Comparison of ENCODE assay signal across 1 cellular context in the genomic region with DNA sequence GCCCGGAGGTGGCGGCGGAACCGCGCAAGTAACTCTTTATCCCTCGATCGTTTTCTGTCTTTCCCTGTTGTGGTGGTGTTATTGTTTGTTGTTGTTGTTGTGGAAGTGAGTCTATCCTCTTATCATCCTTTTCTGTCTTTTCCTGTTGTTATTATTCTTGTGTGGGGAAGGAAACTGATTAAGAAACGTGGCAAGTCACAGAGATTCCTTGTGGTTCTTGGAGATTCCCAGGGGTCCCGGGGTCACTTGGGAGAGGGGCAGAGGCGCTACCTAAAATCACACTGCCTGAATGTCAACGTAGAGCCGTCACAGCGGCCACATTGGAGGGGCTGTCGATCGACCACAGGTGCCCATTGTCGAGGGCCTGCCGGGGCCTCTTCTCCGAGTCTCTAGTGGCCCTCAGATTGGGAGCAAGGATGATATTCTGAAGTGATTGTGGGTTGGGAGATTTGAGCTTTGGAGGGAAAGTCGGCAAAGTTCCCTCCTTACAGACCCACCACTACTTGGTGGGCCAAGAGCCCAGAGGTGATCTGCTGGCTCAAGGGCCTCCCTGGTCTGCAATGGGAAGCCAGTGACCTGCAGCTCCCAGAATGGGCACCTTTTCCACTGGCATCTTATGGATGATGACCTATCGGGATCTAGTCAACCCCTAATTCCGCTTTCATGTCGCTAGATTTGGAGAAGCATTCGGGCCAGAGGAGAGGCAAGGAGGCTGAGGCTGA.
TF ChIP-seq lines count a peak whose summit lies in the region.

No MANE protein-coding gene starts in this region.

TF ChIP-seq in IMR-90, 13 proteins besides CTCF, POLR2A, EP300 and RAD21 (continued from another document):
- TF ChIP-seq, protein P1, sequence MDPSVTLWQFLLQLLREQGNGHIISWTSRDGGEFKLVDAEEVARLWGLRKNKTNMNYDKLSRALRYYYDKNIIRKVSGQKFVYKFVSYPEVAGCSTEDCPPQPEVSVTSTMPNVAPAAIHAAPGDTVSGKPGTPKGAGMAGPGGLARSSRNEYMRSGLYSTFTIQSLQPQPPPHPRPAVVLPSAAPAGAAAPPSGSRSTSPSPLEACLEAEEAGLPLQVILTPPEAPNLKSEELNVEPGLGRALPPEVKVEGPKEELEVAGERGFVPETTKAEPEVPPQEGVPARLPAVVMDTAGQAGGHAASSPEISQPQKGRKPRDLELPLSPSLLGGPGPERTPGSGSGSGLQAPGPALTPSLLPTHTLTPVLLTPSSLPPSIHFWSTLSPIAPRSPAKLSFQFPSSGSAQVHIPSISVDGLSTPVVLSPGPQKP (IDR thresholded peaks at IDR 0.05; ENCODE audit: borderline replicate concordance, low read depth, low read length) = no peak
- TF ChIP-seq BHLHE40 (IDR thresholded peaks at IDR 0.05; ENCODE audit: low read depth, low read length) (no peak), RCOR1 (IDR thresholded peaks at IDR 0.05; ENCODE audit: insufficient replicate concordance, low read length) (no peak), RFX5 (IDR thresholded peaks at IDR 0.05; ENCODE audit: low read depth, low read length) (no peak)
- TF ChIP-seq, protein P2, sequence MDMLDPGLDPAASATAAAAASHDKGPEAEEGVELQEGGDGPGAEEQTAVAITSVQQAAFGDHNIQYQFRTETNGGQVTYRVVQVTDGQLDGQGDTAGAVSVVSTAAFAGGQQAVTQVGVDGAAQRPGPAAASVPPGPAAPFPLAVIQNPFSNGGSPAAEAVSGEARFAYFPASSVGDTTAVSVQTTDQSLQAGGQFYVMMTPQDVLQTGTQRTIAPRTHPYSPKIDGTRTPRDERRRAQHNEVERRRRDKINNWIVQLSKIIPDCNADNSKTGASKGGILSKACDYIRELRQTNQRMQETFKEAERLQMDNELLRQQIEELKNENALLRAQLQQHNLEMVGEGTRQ (IDR thresholded peaks at IDR 0.05; ENCODE audit: low read depth, low read length) = no peak
